In the genomic region with DNA sequence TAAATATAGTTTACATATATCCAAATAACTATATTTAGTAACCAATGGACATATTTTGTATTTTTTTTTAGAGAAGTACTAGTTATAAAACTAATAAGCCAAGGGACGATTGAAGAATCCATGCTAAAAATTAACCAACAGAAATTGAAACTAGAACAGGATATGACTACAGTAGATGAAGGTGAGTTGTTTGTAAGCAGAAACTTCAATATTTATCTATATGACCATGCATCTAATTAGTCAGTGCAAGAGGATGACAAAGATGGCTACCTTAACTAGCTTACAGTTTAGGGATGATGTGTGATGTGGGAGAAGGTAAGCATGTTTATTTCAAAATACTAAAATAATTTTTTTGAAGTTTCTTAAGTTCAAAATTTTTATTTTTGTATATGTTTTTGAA, we compare ENCODE assay signal across 19 cellular contexts. TPM values are rescaled to one million over a fixed set of nuclear protein-coding genes. Genes with fewer than 3 reads are reported as not detected.
A peak's percentile ranks its signal among the peaks of the same experiment; 100 is the strongest.
DNase-seq lines count a peak whose midpoint lies in the region; ATAC-seq and TF ChIP-seq lines count a peak whose summit lies in the region.
"Had no signal": no experiment of that assay in that cellular context is flagged by ENCODE, and none has a peak within 500 bp of the region (broad histone marks: within the 10 kb centered on the region; RNA-seq: fewer than 3 reads in every experiment).

No MANE protein-coding gene starts in this region.

- H3K9me3 Mint-ChIP-seq in activated T-helper 17 cell treated with anti-CD3 and anti-CD28 coated beads, Interleukin-2, amount 50 U/mL, for 72 hours = no peaks in the 10 kb centered on the region
- H3K9me3 Mint-ChIP-seq: T-helper 1 cell treated with Interleukin-12 subunit alpha and Interleukin-12 subunit beta and Interleukin-4 antibody, amounts not matched to agents 30 μg/mL and 1 μg/mL, for 36 hours had no signal

- DNase-seq in GM20000 (ENCODE audit: low spot score) (peak; percentile 3), H7 (no peak), NK-92 (lab: John Stamatoyannopoulos, UW; ENCODE audit: unreplicated experiment) (no peak), gastrocnemius medialis (no peak)
- DNase-seq: DMS153, NCI-H1105, NCI-H1694 treated with DMSO at 0.1 percent for 48 hours, NCI-H446, NCI-H82, SHP77 treated with DMSO at 0.1 percent for 48 hours had no signal

- H3K4me1 ChIP-seq in gastrocnemius medialis = no peaks in the 10 kb centered on the region
- H3K4me1 ChIP-seq: A549 had no signal

- no peak overlapping the region for H3K27ac ChIP-seq in gastrocnemius medialis
- H3K27ac ChIP-seq: A549, C4-2B, KMS-11 had no signal

- H3K27me3 Mint-ChIP-seq in activated T-helper 17 cell treated with anti-CD3 and anti-CD28 coated beads, Interleukin-2, amount 50 U/mL, for 72 hours = no peaks in the 10 kb centered on the region

- intact Hi-C loops in gastrocnemius medialis (cut with DNase I; ENCODE audit: low total_unique reads) = no loop called here

- H3K36me3 Mint-ChIP-seq in activated T-helper 17 cell treated with anti-CD3 and anti-CD28 coated beads, Interleukin-2, amount 50 U/mL, for 72 hours (ENCODE audit: low read depth) = peaks cover 100% of the 10 kb centered on the region

- no peak overlapping the region for H3K27ac Mint-ChIP-seq in activated T-helper 17 cell treated with anti-CD3 and anti-CD28 coated beads, Interleukin-2, amount 50 U/mL, for 72 hours
- H3K27ac Mint-ChIP-seq: T-helper 1 cell treated with Interleukin-12 subunit alpha and Interleukin-12 subunit beta and Interleukin-4 antibody, amounts not matched to agents 30 μg/mL and 1 μg/mL, for 36 hours had no signal

- H3K4me3 ChIP-seq in H7 (ENCODE audit: insufficient read depth, low read depth, low read length) = no peak overlapping the region
- no peak overlapping the region for H3K4me3 ChIP-seq in gastrocnemius medialis
- H3K4me3 ChIP-seq: A549 had no signal

- TF ChIP-seq POLR2A in gastrocnemius medialis (IDR thresholded peaks at IDR 0.05) = no peak

- no peaks in the 10 kb centered on the region for H3K9me3 ChIP-seq in gastrocnemius medialis
- H3K9me3 ChIP-seq: A549 had no signal

- H3K4me1 Mint-ChIP-seq in activated T-helper 17 cell treated with anti-CD3 and anti-CD28 coated beads, Interleukin-2, amount 50 U/mL, for 72 hours = no peaks in the 10 kb centered on the region

- in situ Hi-C loops in gastrocnemius medialis (cut with MboI; ENCODE audit: low sequenced_read_pairs in 4 of 4) = no loop called here

- peak; percentile 57 for ATAC-seq in GM18870 (IDR thresholded peaks at IDR 0.05; ENCODE audit: unreplicated experiment)
- peak; percentile 68 for ATAC-seq in HG03159 (IDR thresholded peaks at IDR 0.05; ENCODE audit: unreplicated experiment)
- ATAC-seq in activated T-helper 17 cell treated with anti-CD3 and anti-CD28 coated beads, Interleukin-2, amount 50 U/mL, for 72 hours (replicated peaks) = peak; percentile 78
- no peak for ATAC-seq in gastrocnemius medialis
- ATAC-seq: A549, HepG2 had no signal

- H3K27me3 ChIP-seq in H7 (ENCODE audit: control insufficient read depth, insufficient read depth, low read length) = no peaks in the 10 kb centered on the region
- H3K27me3 ChIP-seq in gastrocnemius medialis = no peaks in the 10 kb centered on the region

- no peak for TF ChIP-seq CTCF in GM20000 (IDR thresholded peaks at IDR 0.05; ENCODE audit: extremely low read depth, missing control alignments)
- TF ChIP-seq CTCF in gastrocnemius medialis (IDR thresholded peaks at IDR 0.05 in 4 of 5, conservative IDR thresholded peaks at IDR 0.05 in 1 of 5) = no peak

- H3K36me3 ChIP-seq in H7 (replicated peaks; ENCODE audit: control insufficient read depth, insufficient read depth, low read length) = peaks cover 13% of the 10 kb centered on the region
- peaks cover 0 to 58% of the 10 kb centered on the region in 2 donors for H3K36me3 ChIP-seq in gastrocnemius medialis

- no peak overlapping the region for H3K4me3 Mint-ChIP-seq in activated T-helper 17 cell treated with anti-CD3 and anti-CD28 coated beads, Interleukin-2, amount 50 U/mL, for 72 hours
- H3K4me3 Mint-ChIP-seq: T-helper 1 cell treated with Interleukin-12 subunit alpha and Interleukin-12 subunit beta and Interleukin-4 antibody, amounts not matched to agents 30 μg/mL and 1 μg/mL, for 36 hours had no signal

RNA-seq across cellular contexts. Expression of a gene that starts 57.7 kb away (rescaled TPM):
- total RNA-seq in activated T-helper 17 cell treated with anti-CD3 and anti-CD28 coated beads, Interleukin-2, amount 50 U/mL, for 72 hours = 1 to 10 TPM in 1 of 2 donors, not detected in 1; 1.1 TPM
- 0.21 TPM in 1 of 2 replicates, not detected in the other for total RNA-seq in H7 (2014; rRNA removed; shearing (Covaris generic))
- total RNA-seq in gastrocnemius medialis = under 1 TPM in 1 of 4 donors, not detected in 3; 0.53 TPM
- total RNA-seq: HepG2, MCF 10A had no signal

Comparison
In these comparisons a context has a peak if more than half of its experiments do, and no peak if none do; other contexts are left out.
1. ATAC-seq: peak in GM18870 (single experiment), HG03159 (single experiment) and activated T-helper 17 cell treated with anti-CD3 and anti-CD28 coated beads, Interleukin-2, amount 50 U/mL, for 72 hours (single experiment); none in gastrocnemius medialis (0 of 2).